ENCODE assay signal across 21 cellular contexts in genomic region chr14:72743626-72744025, GRCh38.
DNase-seq lines count a peak whose midpoint lies in the region; ATAC-seq and TF ChIP-seq lines count a peak whose summit lies in the region.
"Had no signal": no experiment of that assay in that cellular context is flagged by ENCODE, and none has a peak within 500 bp of the region (broad histone marks: within the 10 kb centered on the region; RNA-seq: fewer than 3 reads in every experiment).

No MANE protein-coding gene starts in this region.

- H3K27ac Mint-ChIP-seq in immature natural killer cell = no peak overlapping the region
- H3K27ac Mint-ChIP-seq: activated CD4-positive, alpha-beta T cell treated with anti-CD3 and anti-CD28 coated beads, Interleukin-2, amount 10 ng/mL, durations not matched to agents 7 days and 5 days; activated naive CD8-positive, alpha-beta T cell treated with anti-CD3 and anti-CD28 coated beads for 36 hours; natural killer cell treated with Interleukin-12 subunit alpha and Interleukin-12 subunit beta and Interleukin-15 and Interleukin-18, amount 100 ng/mL, for 72 hours; stimulated activated naive CD8-positive, alpha-beta T cell treated with anti-CD3 and anti-CD28 coated beads, Interleukin-15, Interleukin-2, amounts not matched to agents 100 ng/mL and 50 ng/mL, for 24 hours had no signal

- POLR2A ChIA-PET in AG04450 (lab: Yijun Ruan, JAX) = interaction anchor here (0.7 kb wide), 2 partner anchors 38 to 1335 kb away, joined by 3 to 7 read pairs; no protein-coding TSS in a partner anchor

- peaks cover 5 to 12% of the 10 kb centered on the region in 2 donors for H3K4me1 Mint-ChIP-seq in immature natural killer cell
- H3K4me1 Mint-ChIP-seq: activated CD4-positive, alpha-beta T cell treated with anti-CD3 and anti-CD28 coated beads, Interleukin-2, amount 10 ng/mL, durations not matched to agents 7 days and 5 days; activated naive CD8-positive, alpha-beta T cell treated with anti-CD3 and anti-CD28 coated beads for 36 hours; central memory CD8-positive, alpha-beta T cell had no signal

- intact Hi-C loops in dorsolateral prefrontal cortex (cut with DNase I) = no loop called here

- H3K4me2 ChIP-seq in GM23248 (ENCODE audit: unreplicated experiment) = no peak overlapping the region

- TF ChIP-seq CTCF in AG04450 (IDR thresholded peaks at IDR 0.05; ENCODE audit: low read depth, low read length) (no peak), dorsolateral prefrontal cortex (IDR thresholded peaks at IDR 0.05 in 54 of 56, conservative IDR thresholded peaks at IDR 0.05 in 2 of 56; ENCODE audit: low read depth in 1 of 56, partially characterized antibody in 56 of 56) (no peak)

- in situ Hi-C loops in GM23248 (cut with MboI) = no loop called here

- WGBS in GM23248 (ENCODE audit: low coverage in 1 of 2, low lambda C conversion rate in 2 of 2, missing lambda C conversion rate in 2 of 2), 2 experiments = 74 to 79% methylated on average over 2 of the region's 2 CpGs

- H3K9me3 ChIP-seq in AG04450 (ENCODE audit: control insufficient read depth, insufficient read depth, low read length) (peaks cover 3% of the 10 kb centered on the region; the same call in 1 of the 2 replicates), GM23248 (ENCODE audit: low read depth) (no peaks in the 10 kb centered on the region)
- H3K9me3 ChIP-seq: gastroesophageal sphincter had no signal

- H3K27ac ChIP-seq in AG04450 (ENCODE audit: low read depth, low read length) = peak overlapping the region; percentile 39
- 0 out of 2 replicates have a peak overlapping the region, but pooled peaks have one; percentile 2 for H3K27ac ChIP-seq in GM23248
- H3K27ac ChIP-seq in dorsolateral prefrontal cortex = peak overlapping the region in 58 of 59 donors; percentile 15 to 88 (median 75)
- H3K27ac ChIP-seq: lower lobe of right lung, SK-N-MC had no signal

- peaks cover 0 to 9% (median 3%) of the 10 kb centered on the region in 6 donors for H3K9me3 Mint-ChIP-seq in immature natural killer cell
- H3K9me3 Mint-ChIP-seq: central memory CD8-positive, alpha-beta T cell had no signal

- H3K9me2 ChIP-seq in GM23248 (ENCODE audit: insufficient read depth) = no peaks in the 10 kb centered on the region

- H2AFZ ChIP-seq in GM23248 = no peak overlapping the region

- H3K4me3 ChIP-seq in AG04450 (ENCODE audit: low read depth, low read length) = no peak overlapping the region
- no peak overlapping the region for H3K4me3 ChIP-seq in GM23248
- no peak overlapping the region for H3K4me3 ChIP-seq in dorsolateral prefrontal cortex
- H3K4me3 ChIP-seq: gastroesophageal sphincter, lower lobe of right lung, SK-N-MC had no signal

- H3K4me3 Mint-ChIP-seq in immature natural killer cell = no peak overlapping the region
- H3K4me3 Mint-ChIP-seq: activated CD4-positive, alpha-beta T cell treated with anti-CD3 and anti-CD28 coated beads, Interleukin-2, amount 10 ng/mL, durations not matched to agents 7 days and 5 days; activated naive CD8-positive, alpha-beta T cell treated with anti-CD3 and anti-CD28 coated beads for 36 hours; activated T-cell treated with anti-CD3 and anti-CD28 coated beads, Interleukin-2, amount 50 U/mL, for 4 hours; central memory CD8-positive, alpha-beta T cell; H9; natural killer cell treated with Interleukin-12 subunit alpha and Interleukin-12 subunit beta and Interleukin-15 and Interleukin-18, amount 100 ng/mL, for 72 hours; stimulated activated naive CD8-positive, alpha-beta T cell treated with anti-CD3 and anti-CD28 coated beads, Interleukin-15, Interleukin-2, amounts not matched to agents 100 ng/mL and 50 ng/mL, for 24 hours had no signal

- H3K27me3 Mint-ChIP-seq in immature natural killer cell (ENCODE audit: low read depth in 3 of 3) = peaks cover 1 to 7% (median 2%) of the 10 kb centered on the region in 3 donors
- H3K27me3 Mint-ChIP-seq: activated CD4-positive, alpha-beta T cell treated with anti-CD3 and anti-CD28 coated beads, Interleukin-2, amount 10 ng/mL, durations not matched to agents 7 days and 5 days; activated naive CD8-positive, alpha-beta T cell treated with anti-CD3 and anti-CD28 coated beads for 36 hours; central memory CD8-positive, alpha-beta T cell; natural killer cell treated with Interleukin-12 subunit alpha and Interleukin-12 subunit beta and Interleukin-15 and Interleukin-18, amount 100 ng/mL, for 72 hours; stimulated activated naive CD8-positive, alpha-beta T cell treated with anti-CD3 and anti-CD28 coated beads, Interleukin-15, Interleukin-2, amounts not matched to agents 100 ng/mL and 50 ng/mL, for 24 hours had no signal

- H3K36me3 Mint-ChIP-seq in immature natural killer cell = peaks cover 8 to 12% (median 10%) of the 10 kb centered on the region in 3 donors

- peaks cover 25% of the 10 kb centered on the region for H3F3A ChIP-seq in GM23248 (ENCODE audit: insufficient read depth)

- CTCF ChIA-PET in AG04450 (lab: Charles Lee) = interaction anchor here (0.6 kb wide), 2 partner anchors 121 to 228 kb away, joined by 3 to 7 read pairs; no protein-coding TSS in a partner anchor

- ATAC-seq in GM21381 (IDR thresholded peaks at IDR 0.05; ENCODE audit: unreplicated experiment) = no peak
- ATAC-seq in HG02840 (IDR thresholded peaks at IDR 0.05; ENCODE audit: low FRiP score, unreplicated experiment) = no peak
- ATAC-seq: activated T-cell treated with anti-CD3 and anti-CD28 coated beads, Interleukin-2, amount 50 U/mL, for 4 hours; gastroesophageal sphincter; lower lobe of right lung; natural killer cell treated with Interleukin-12 subunit alpha and Interleukin-12 subunit beta and Interleukin-15 and Interleukin-18, amount 100 ng/mL, for 72 hours had no signal

- H3K36me3 ChIP-seq in GM23248 (ENCODE audit: low read depth) = peaks cover 5% of the 10 kb centered on the region; the same call in 1 of the 2 replicates
- H3K36me3 ChIP-seq: gastroesophageal sphincter, lower lobe of right lung had no signal

- peaks cover 37% of the 10 kb centered on the region for H3K4me1 ChIP-seq in GM23248 (ENCODE audit: insufficient read depth)
- H3K4me1 ChIP-seq: lower lobe of right lung had no signal

- 0 out of 2 replicates have a peak, but pooled peaks cover 5% of the 10 kb centered on the region for H3K79me2 ChIP-seq in GM23248 (ENCODE audit: insufficient read depth)

- H4K20me1 ChIP-seq in GM23248 (ENCODE audit: insufficient read depth) = no peaks in the 10 kb centered on the region

- DNase-seq in AG04450 (ENCODE audit: low read depth, low spot score) = no peak
- DNase-seq in GM23248 = peak; percentile 18
- no peak for DNase-seq in dorsolateral prefrontal cortex
- peak; percentile 6 for DNase-seq in mucosa of gallbladder (ENCODE audit: low spot score)
- DNase-seq in AG08396 (ENCODE audit: low spot score) = no peak
- no peak for DNase-seq in immature natural killer cell
- DNase-seq: activated CD4-positive, alpha-beta T cell treated with anti-CD3 and anti-CD28 coated beads, Interleukin-2, amount 10 ng/mL, durations not matched to agents 7 days and 5 days; activated naive CD8-positive, alpha-beta T cell treated with anti-CD3 and anti-CD28 coated beads for 36 hours; activated T-cell treated with anti-CD3 and anti-CD28 coated beads, Interleukin-2, amount 50 U/mL, for 4 hours; H9; lower lobe of right lung; NCI-H187; NCI-H510A; OCI-M1 had no signal

- no peak overlapping the region for H3K9ac ChIP-seq in GM23248

- H3K27me3 ChIP-seq in AG04450 (ENCODE audit: control insufficient read depth, insufficient read depth, low read length) = no peaks in the 10 kb centered on the region
- H3K27me3 ChIP-seq in GM23248 (replicated peaks; ENCODE audit: insufficient read depth) = no peaks in the 10 kb centered on the region
- no peaks in the 10 kb centered on the region for H3K27me3 ChIP-seq in dorsolateral prefrontal cortex
- H3K27me3 ChIP-seq: gastroesophageal sphincter had no signal

Comparison
In these comparisons a context has a peak if more than half of its experiments do, and no peak if none do; other contexts are left out.
1. DNase-seq: peak in GM23248 (single experiment) and mucosa of gallbladder (single experiment); none in AG04450 (single experiment), dorsolateral prefrontal cortex (0 of 10), AG08396 (single experiment) and immature natural killer cell (0 of 3).
2. H3K27ac ChIP-seq: peak in every context shown above with its lines; median percentile 75 in dorsolateral prefrontal cortex; 39 in AG04450; 2 in GM23248.